In genomic region chr1:40040511-40041465, GRCh38 we compare ENCODE assay signal across 1 cellular context.
TF ChIP-seq lines count a peak whose summit lies in the region.

CAP1 (plus strand) TSS chr1:40040729; CDS start chr1:40059347, 18,618 bp downstream.

TF ChIP-seq in HepG2, 621 proteins besides CTCF, POLR2A, EP300 and RAD21 (continued from another document and continues in another):
- TF ChIP-seq ZNF687 (CRISPR knock-in tag; IDR thresholded peaks at IDR 0.05) (peak; percentile 60), ZNF564 (CRISPR knock-in tag; IDR thresholded peaks at IDR 0.05) (no peak; the same call in 1 of the 2 replicates), ARNTL (CRISPR knock-in tag; IDR thresholded peaks at IDR 0.05) (no peak; the same call in 1 of the 2 replicates), THAP11 (CRISPR knock-in tag; IDR thresholded peaks at IDR 0.05) (peak; percentile 89), ARNT2 (CRISPR knock-in tag; IDR thresholded peaks at IDR 0.05; ENCODE audit: low read depth) (peak; percentile 28), FOXA1 (IDR thresholded peaks at IDR 0.05) (no peak), FOXA1 (CRISPR knock-in tag; IDR thresholded peaks at IDR 0.05) (no peak), ONECUT2 (CRISPR knock-in tag; IDR thresholded peaks at IDR 0.05) (no peak), ZNF639 (CRISPR knock-in tag; conservative IDR thresholded peaks at IDR 0.05) (peak; percentile 62; the same call in 1 of the 2 replicates), SRSF1 (optimal IDR thresholded peaks at IDR 0.05; ENCODE audit: low read depth, low read length) (no peak), ATF2 (CRISPR knock-in tag; IDR thresholded peaks at IDR 0.05) (no peak), ZBTB44 (CRISPR knock-in tag; IDR thresholded peaks at IDR 0.05) (no peak), ZNF441 (CRISPR knock-in tag; IDR thresholded peaks at IDR 0.05; ENCODE audit: borderline replicate concordance) (no peak), ZNF570 (CRISPR knock-in tag; IDR thresholded peaks at IDR 0.05; ENCODE audit: borderline replicate concordance) (no peak), ELK4 (CRISPR knock-in tag; IDR thresholded peaks at IDR 0.05; ENCODE audit: borderline replicate concordance) (no peak), ZHX2 (IDR thresholded peaks at IDR 0.05; ENCODE audit: low read depth) (0 out of 2 replicates have a peak, but pooled peaks have one; percentile 22), ZHX2 (CRISPR knock-in tag; IDR thresholded peaks at IDR 0.05; ENCODE audit: borderline replicate concordance) (no peak; the same call in 1 of the 2 replicates), PAWR (CRISPR knock-in tag; IDR thresholded peaks at IDR 0.05; ENCODE audit: borderline replicate concordance) (0 out of 2 replicates have a peak, but pooled peaks have one; percentile 4), ZBTB3 (CRISPR knock-in tag; IDR thresholded peaks at IDR 0.05; ENCODE audit: borderline replicate concordance, low read depth) (no peak; the same call in 1 of the 2 replicates), ZNF556 (CRISPR knock-in tag; IDR thresholded peaks at IDR 0.05; ENCODE audit: borderline replicate concordance) (peak; percentile 79; the same call in 1 of the 2 replicates), KDM6A (CRISPR knock-in tag; IDR thresholded peaks at IDR 0.05; ENCODE audit: low read depth) (no peak), MAZ (IDR thresholded peaks at IDR 0.05; ENCODE audit: borderline replicate concordance, low read depth, low read length) (peak; percentile 74; the same call in 1 of the 2 replicates), MAZ (CRISPR knock-in tag; IDR thresholded peaks at IDR 0.05; ENCODE audit: low read depth) (no peak; the same call in none of the 2 replicates), HMGXB4 (CRISPR knock-in tag; IDR thresholded peaks at IDR 0.05; ENCODE audit: borderline replicate concordance in 1 of 2, low read depth in 1 of 2) (peak in 1 of 2 experiments; percentile 34; a peak in 1 of 4 replicates), ZNF414 (CRISPR knock-in tag; IDR thresholded peaks at IDR 0.05) (0 out of 2 replicates have a peak, but pooled peaks have one; percentile 45), RFXANK (CRISPR knock-in tag; IDR thresholded peaks at IDR 0.05) (no peak), TOPORS (CRISPR knock-in tag; IDR thresholded peaks at IDR 0.05) (no peak), ETV5 (CRISPR knock-in tag; IDR thresholded peaks at IDR 0.05; ENCODE audit: borderline replicate concordance) (peak; percentile 95), UBTF (CRISPR knock-in tag; IDR thresholded peaks at IDR 0.05) (peak; percentile 71), ZNF124 (CRISPR knock-in tag; IDR thresholded peaks at IDR 0.05) (0 out of 2 replicates have a peak, but pooled peaks have one; percentile 51), STAT5B (CRISPR knock-in tag; IDR thresholded peaks at IDR 0.05) (no peak), ZNF263 (CRISPR knock-in tag; IDR thresholded peaks at IDR 0.05) (no peak)
